Comparison of ENCODE assay signal across 18 cellular contexts in genomic region chr6:81894286-81894685, GRCh38.
A peak's percentile ranks its signal among the peaks of the same experiment; 100 is the strongest.
DNase-seq lines count a peak whose midpoint lies in the region; ATAC-seq, FAIRE-seq and TF ChIP-seq lines count a peak whose summit lies in the region.
"Had no signal": no experiment of that assay in that cellular context is flagged by ENCODE, and none has a peak within 500 bp of the region (broad histone marks: within the 10 kb centered on the region; RNA-seq: fewer than 3 reads in every experiment).

No MANE protein-coding gene starts in this region.

- ATAC-seq in Right ventricle myocardium superior (ENCODE audit: poor library complexity), result peak; percentile 74
- ATAC-seq: activated T-helper 17 cell treated with anti-CD3 and anti-CD28 coated beads, Interleukin-2, amount 50 U/mL, for 72 hours; PC-3 had no signal

- H3K9me3 ChIP-seq in trophoblast cell (ENCODE audit: insufficient read depth, low read depth, low read length) (no peaks in the 10 kb centered on the region), neuronal stem cell (replicated peaks in 1 of 2; ENCODE audit: control insufficient read depth in 2 of 2, insufficient read depth in 1 of 2, low read depth in 1 of 2, low read length in 2 of 2) (no peaks in the 10 kb centered on the region)

- in situ Hi-C loops in SK-MEL-5 (cut with HindIII; ENCODE audit: low pct_unique_long_range_greater_than_20kb, low sequenced_read_pairs), result no loop called here

- WGBS in trophoblast cell (ENCODE audit: extremely low coverage, insufficient coverage, insufficient read length), result no CpG with 5 or more reads among the region's 4 CpGs
- no CpG with 5 or more reads among the region's 4 CpGs for WGBS in neuronal stem cell (ENCODE audit: extremely low coverage in 2 of 2, insufficient read length in 2 of 2, insufficient replicate concordance in 1 of 2), 2 donors

- no peaks in the 10 kb centered on the region for H3K9me3 Mint-ChIP-seq in activated T-cell treated with anti-CD3 and anti-CD28 coated beads, Interleukin-2, amount 50 U/mL, for 24 hours
- H3K9me3 Mint-ChIP-seq: activated CD4-positive, alpha-beta T cell treated with anti-CD3 and anti-CD28 coated beads, Interleukin-2, amount 10 ng/mL, durations not matched to agents 7 days and 5 days; activated T-helper 17 cell treated with anti-CD3 and anti-CD28 coated beads, Interleukin-2, amount 50 U/mL, for 72 hours had no signal

- H3K4me1 ChIP-seq in trophoblast cell (ENCODE audit: control insufficient read depth in 1 of 2, insufficient read depth in 2 of 2, low read length in 2 of 2) (peaks cover 13 to 15% of the 10 kb centered on the region in 2 experiments), neuronal stem cell (ENCODE audit: control insufficient read depth in 2 of 2, insufficient read depth in 1 of 2, low read depth in 1 of 2, low read length in 2 of 2) (peaks cover 0 to 6% of the 10 kb centered on the region in 2 donors)

- intact Hi-C loops in Right ventricle myocardium superior (cut with DNase I), result loop anchor here (10.0 kb wide), 1 partner anchor 59 kb away; no protein-coding TSS in a partner anchor

- DNase-seq in AG09319 (ENCODE audit: extremely low read depth, low read depth), result peak; percentile 38
- peak; percentile 2 for DNase-seq in SK-MEL-5 (ENCODE audit: low read depth, low spot score)
- no peak for DNase-seq in Right ventricle myocardium superior
- DNase-seq in trophoblast cell, result peak in 1 of 2 donors; percentile 28
- DNase-seq in GM12891 (ENCODE audit: insufficient read length, low spot score), result no peak
- no peak for DNase-seq in neuronal stem cell (ENCODE audit: low spot score)
- DNase-seq in activated T-cell treated with anti-CD3 and anti-CD28 coated beads, Interleukin-2, amount 50 U/mL, for 24 hours, result no peak
- no peak for DNase-seq in stimulated activated CD4-positive, alpha-beta T cell treated with anti-CD3 and anti-CD28 coated beads, Interleukin-4, amount 100 ng/mL, for 1 hour
- DNase-seq: activated CD4-positive, alpha-beta T cell treated with anti-CD3 and anti-CD28 coated beads, Interleukin-2, amount 10 ng/mL, durations not matched to agents 7 days and 5 days; DMS79; kidney glomerular epithelial cell; NCI-H2107; PC-3; stimulated activated CD8-positive, alpha-beta memory T cell treated with anti-CD3 and anti-CD28 coated beads, Interleukin-4, amount 100 ng/mL, for 48 hours had no signal

- H3K79me1 ChIP-seq in trophoblast cell (ENCODE audit: low read length) (peaks cover 20% of the 10 kb centered on the region), neuronal stem cell (ENCODE audit: low read depth, low read length) (no peaks in the 10 kb centered on the region)

- H3K27ac ChIP-seq in trophoblast cell (ENCODE audit: low read depth, low read length) (no peak overlapping the region), neuronal stem cell (replicated peaks; ENCODE audit: low read length) (no peak overlapping the region)
- H3K27ac ChIP-seq: epithelial cell of prostate had no signal

- H3K27ac Mint-ChIP-seq in activated T-cell treated with anti-CD3 and anti-CD28 coated beads, Interleukin-2, amount 50 U/mL, for 24 hours, result no peak overlapping the region
- H3K27ac Mint-ChIP-seq: activated CD4-positive, alpha-beta T cell treated with anti-CD3 and anti-CD28 coated beads, Interleukin-2, amount 10 ng/mL, durations not matched to agents 7 days and 5 days; activated T-helper 17 cell treated with anti-CD3 and anti-CD28 coated beads, Interleukin-2, amount 50 U/mL, for 72 hours; B cell had no signal

- no peak overlapping the region for H2BK5ac ChIP-seq in trophoblast cell (ENCODE audit: low read depth, low read length, poor library complexity)
- no peak overlapping the region for H2BK5ac ChIP-seq in neuronal stem cell (ENCODE audit: low read length)

- H2AFZ ChIP-seq in trophoblast cell (ENCODE audit: insufficient read depth, low read length, poor library complexity) (no peak overlapping the region), neuronal stem cell (ENCODE audit: low read length) (no peak overlapping the region)

- H3K27me3 ChIP-seq in trophoblast cell (ENCODE audit: insufficient read depth, low read length), result no peaks in the 10 kb centered on the region
- no peaks in the 10 kb centered on the region for H3K27me3 ChIP-seq in neuronal stem cell (ENCODE audit: control insufficient read depth in 3 of 3, insufficient read depth in 3 of 3, low read depth in 1 of 3, low read length in 3 of 3)

- no peak overlapping the region for H3K4me3 Mint-ChIP-seq in activated T-cell treated with anti-CD3 and anti-CD28 coated beads, Interleukin-2, amount 50 U/mL, for 24 hours
- H3K4me3 Mint-ChIP-seq: activated CD4-positive, alpha-beta T cell treated with anti-CD3 and anti-CD28 coated beads, Interleukin-2, amount 10 ng/mL, durations not matched to agents 7 days and 5 days; activated T-helper 17 cell treated with anti-CD3 and anti-CD28 coated beads, Interleukin-2, amount 50 U/mL, for 72 hours; B cell had no signal

- H4K91ac ChIP-seq in trophoblast cell (ENCODE audit: low read depth, low read length), result no peak overlapping the region
- no peak overlapping the region for H4K91ac ChIP-seq in neuronal stem cell (ENCODE audit: low read depth, low read length, poor library complexity)

- H3K9ac ChIP-seq in trophoblast cell (ENCODE audit: low read length), result no peak overlapping the region
- no peak overlapping the region for H3K9ac ChIP-seq in neuronal stem cell (ENCODE audit: low read depth, low read length, poor library complexity)

- H4K8ac ChIP-seq in trophoblast cell (ENCODE audit: low read depth, low read length), result no peak overlapping the region
- no peak overlapping the region for H4K8ac ChIP-seq in neuronal stem cell (ENCODE audit: low read depth, low read length)

- H3K4me2 ChIP-seq in trophoblast cell (ENCODE audit: low read length) (no peak overlapping the region), neuronal stem cell (ENCODE audit: insufficient read depth, low read length, poor library complexity, severe bottlenecking) (no peak overlapping the region)

- H3K18ac ChIP-seq in trophoblast cell (ENCODE audit: low read length) (no peak overlapping the region), neuronal stem cell (ENCODE audit: low read length) (no peak overlapping the region)

- peaks cover 3% of the 10 kb centered on the region for H3K79me2 ChIP-seq in trophoblast cell (ENCODE audit: control insufficient read depth, insufficient read depth, low read length, poor library complexity)

- H3K36me3 ChIP-seq in trophoblast cell (ENCODE audit: control insufficient read depth in 1 of 2, insufficient read depth in 2 of 2, low read length in 2 of 2), result no peaks in the 10 kb centered on the region
- H3K36me3 ChIP-seq in neuronal stem cell (replicated peaks in 1 of 2; ENCODE audit: control insufficient read depth in 2 of 2, insufficient read depth in 2 of 2, low read length in 2 of 2), result no peaks in the 10 kb centered on the region

- H2AK5ac ChIP-seq in trophoblast cell (ENCODE audit: low read length), result no peak overlapping the region
- H2AK5ac ChIP-seq in neuronal stem cell (ENCODE audit: low read depth, low read length), result no peak overlapping the region

- no peak overlapping the region for H3K14ac ChIP-seq in trophoblast cell (ENCODE audit: low read length)
- no peak overlapping the region for H3K14ac ChIP-seq in neuronal stem cell (ENCODE audit: low read length)

- H3K4ac ChIP-seq in trophoblast cell (ENCODE audit: low read depth, low read length), result no peak overlapping the region
- H3K4ac ChIP-seq in neuronal stem cell (ENCODE audit: low read length), result no peak overlapping the region

- no peak for FAIRE-seq in GM12891 (lab: Jason Lieb, UNC)
- FAIRE-seq: bronchial epithelial cell had no signal

- H3K4me3 ChIP-seq in trophoblast cell (ENCODE audit: low read depth, low read length), result no peak overlapping the region
- H3K4me3 ChIP-seq in neuronal stem cell (ENCODE audit: low read length in 2 of 2), result no peak overlapping the region

- no peak overlapping the region for H4K12ac ChIP-seq in trophoblast cell (ENCODE audit: low read depth, low read length)

- no peak for TF ChIP-seq CTCF in AG09319 (IDR thresholded peaks at IDR 0.05; ENCODE audit: low read depth, low read length)

- H3K23ac ChIP-seq in trophoblast cell (ENCODE audit: low read length) (no peak overlapping the region), neuronal stem cell (ENCODE audit: low read depth, low read length, poor library complexity) (no peak overlapping the region)

- H3K36me3 Mint-ChIP-seq in activated T-cell treated with anti-CD3 and anti-CD28 coated beads, Interleukin-2, amount 50 U/mL, for 24 hours (ENCODE audit: low read depth), result no peaks in the 10 kb centered on the region

- H2BK120ac ChIP-seq in trophoblast cell (ENCODE audit: insufficient read depth, low read length, poor library complexity) (peak overlapping the region; percentile 30), neuronal stem cell (ENCODE audit: low read depth, low read length) (no peak overlapping the region)

- H2BK12ac ChIP-seq in trophoblast cell (ENCODE audit: low read length), result no peak overlapping the region
- H2BK12ac ChIP-seq in neuronal stem cell (ENCODE audit: low read length), result no peak overlapping the region

- H2BK15ac ChIP-seq in neuronal stem cell (ENCODE audit: low read length), result no peak overlapping the region

- TF ChIP-seq POLR2A in GM12891 (IDR thresholded peaks at IDR 0.05; ENCODE audit: low read depth, low read length), result no peak

- no peaks in the 10 kb centered on the region for H3K4me1 Mint-ChIP-seq in activated T-cell treated with anti-CD3 and anti-CD28 coated beads, Interleukin-2, amount 50 U/mL, for 24 hours (ENCODE audit: low read depth)
- H3K4me1 Mint-ChIP-seq: activated CD4-positive, alpha-beta T cell treated with anti-CD3 and anti-CD28 coated beads, Interleukin-2, amount 10 ng/mL, durations not matched to agents 7 days and 5 days; activated T-helper 17 cell treated with anti-CD3 and anti-CD28 coated beads, Interleukin-2, amount 50 U/mL, for 72 hours; B cell had no signal

- no peaks in the 10 kb centered on the region for H3K27me3 Mint-ChIP-seq in activated T-cell treated with anti-CD3 and anti-CD28 coated beads, Interleukin-2, amount 50 U/mL, for 24 hours
- H3K27me3 Mint-ChIP-seq: activated CD4-positive, alpha-beta T cell treated with anti-CD3 and anti-CD28 coated beads, Interleukin-2, amount 10 ng/mL, durations not matched to agents 7 days and 5 days had no signal

TF ChIP-seq in GM12891, 5 proteins besides CTCF, POLR2A, EP300 and RAD21:
- TF ChIP-seq POLR2AphosphoS5 (IDR thresholded peaks at IDR 0.05; ENCODE audit: low read depth, low read length), result no peak
- TF ChIP-seq POU2F2 (IDR thresholded peaks at IDR 0.05; ENCODE audit: low read depth, low read length), result no peak
- no peak for TF ChIP-seq SPI1 (IDR thresholded peaks at IDR 0.05; ENCODE audit: low read depth, low read length)
- no peak for TF ChIP-seq TAF1 (IDR thresholded peaks at IDR 0.05; ENCODE audit: low read depth, low read length)
- no peak for TF ChIP-seq PAX5 (IDR thresholded peaks at IDR 0.05; ENCODE audit: insufficient read depth, low read length, severe bottlenecking)

Comparison
In these comparisons a context has a peak if more than half of its experiments do, and no peak if none do; other contexts are left out.
1. DNase-seq: peak in AG09319 (single experiment) and SK-MEL-5 (single experiment); none in Right ventricle myocardium superior (single experiment), GM12891 (single experiment), neuronal stem cell (single experiment), activated T-cell treated with anti-CD3 and anti-CD28 coated beads, Interleukin-2, amount 50 U/mL, for 24 hours (single experiment) and stimulated activated CD4-positive, alpha-beta T cell treated with anti-CD3 and anti-CD28 coated beads, Interleukin-4, amount 100 ng/mL, for 1 hour (single experiment).